ENCODE assay signal across 11 cellular contexts in the genomic region with DNA sequence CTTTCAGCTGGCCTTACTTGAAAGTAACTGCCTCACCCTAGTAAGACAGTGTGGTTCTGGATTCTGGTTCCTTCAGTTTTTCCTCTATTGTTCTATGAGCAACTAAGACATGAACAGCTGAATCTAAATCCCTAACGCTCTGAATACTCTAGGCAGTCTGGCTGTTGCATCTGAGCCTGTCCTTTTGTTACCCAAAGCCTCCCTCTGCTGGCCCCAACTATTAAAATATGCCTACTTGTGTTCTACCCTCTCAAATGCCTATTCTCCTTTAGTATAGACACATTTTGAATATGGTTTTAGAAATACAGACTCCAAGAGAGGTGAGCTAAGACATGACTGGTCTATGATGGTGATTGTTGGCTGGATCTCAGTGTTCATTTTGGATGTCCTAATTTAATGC.
DNase-seq lines count a peak whose midpoint lies in the region; ATAC-seq, FAIRE-seq and TF ChIP-seq lines count a peak whose summit lies in the region.
"Had no signal": no experiment of that assay in that cellular context is flagged by ENCODE, and none has a peak within 500 bp of the region (broad histone marks: within the 10 kb centered on the region; RNA-seq: fewer than 3 reads in every experiment).

No MANE protein-coding gene starts in this region.

- TF ChIP-seq CTCF in AG09309 (IDR thresholded peaks at IDR 0.05; ENCODE audit: control insufficient read depth, insufficient read depth, low read depth, low read length, missing control alignments) (peak; percentile 14), NB4 (IDR thresholded peaks at IDR 0.05; ENCODE audit: low read depth, low read length) (no peak), astrocyte (IDR thresholded peaks at IDR 0.05; ENCODE audit: insufficient read depth, low read depth, low read length) (no peak)

- H3K9me3 ChIP-seq in astrocyte (ENCODE audit: insufficient read depth, low read depth, low read length) = no peaks in the 10 kb centered on the region

- no peaks in the 10 kb centered on the region for H3K27me3 ChIP-seq in astrocyte (ENCODE audit: insufficient read depth, low read length)

- DNase-seq in AG09309 (ENCODE audit: low read depth) (peak; percentile 11), NB4 (ENCODE audit: low read depth) (peak; percentile 15), astrocyte (ENCODE audit: low read depth) (no peak), iris pigment epithelial cell (ENCODE audit: low read depth) (peak; percentile 1)
- no peak for DNase-seq in stimulated activated CD4-positive, alpha-beta T cell treated with anti-CD3 and anti-CD28 coated beads, Interleukin-15, amount 100 ng/mL, for 24 hours
- DNase-seq in activated CD4-positive, alpha-beta T cell treated with anti-CD3 and anti-CD28 coated beads for 48 hours = no peak
- DNase-seq: activated CD4-positive, alpha-beta T cell treated with anti-CD3 and anti-CD28 coated beads, Interleukin-2, amount 50 U/mL, for 48 hours; stimulated activated CD4-positive, alpha-beta T cell treated with anti-CD3 and anti-CD28 coated beads, Interleukin-4, amount 100 ng/mL, for 1 hour had no signal

- H3K36me3 ChIP-seq in astrocyte (ENCODE audit: insufficient read depth, low read length) = no peaks in the 10 kb centered on the region

- H3K4me2 ChIP-seq in astrocyte (ENCODE audit: low read length) = no peak overlapping the region

- H4K20me1 ChIP-seq in astrocyte (ENCODE audit: insufficient read depth, low read length) = no peaks in the 10 kb centered on the region

- no peak for TF ChIP-seq POLR2A in NB4 (IDR thresholded peaks at IDR 0.05; ENCODE audit: extremely low read depth, insufficient read length)

- H3K4me1 Mint-ChIP-seq in astrocyte (ENCODE audit: low read depth, unreplicated experiment) = no peaks in the 10 kb centered on the region
- H3K4me1 Mint-ChIP-seq: mesothelial cell of epicardium had no signal

- H3K4me3 Mint-ChIP-seq in astrocyte (ENCODE audit: unreplicated experiment) = no peak overlapping the region
- H3K4me3 Mint-ChIP-seq: mesothelial cell of epicardium had no signal

- no peaks in the 10 kb centered on the region for H3K4me1 ChIP-seq in astrocyte (ENCODE audit: insufficient read depth, low read length)

- no peaks in the 10 kb centered on the region for H3K27me3 Mint-ChIP-seq in astrocyte (ENCODE audit: low read depth, unreplicated experiment)

- H3K9me3 Mint-ChIP-seq in astrocyte (ENCODE audit: unreplicated experiment) = peaks cover 3% of the 10 kb centered on the region

- H3K27ac Mint-ChIP-seq in astrocyte (ENCODE audit: unreplicated experiment) = no peak overlapping the region
- H3K27ac Mint-ChIP-seq: mesothelial cell of epicardium had no signal

- H3K9ac ChIP-seq in astrocyte (ENCODE audit: low read length) = no peak overlapping the region

- no peak for FAIRE-seq in astrocyte (lab: Jason Lieb, UNC)

- H2AFZ ChIP-seq in astrocyte (ENCODE audit: low read depth, low read length) = peak overlapping the region; percentile 34

- H3K4me3 ChIP-seq in AG09309 (ENCODE audit: control insufficient read depth, low read depth, low read length) = no peak overlapping the region
- H3K4me3 ChIP-seq in NB4 (ENCODE audit: low read depth, low read length) = no peak overlapping the region
- no peak overlapping the region for H3K4me3 ChIP-seq in astrocyte (ENCODE audit: insufficient read depth, low read depth, low read length)

- no peaks in the 10 kb centered on the region for H3K36me3 Mint-ChIP-seq in astrocyte (ENCODE audit: low read depth, unreplicated experiment)
- H3K36me3 Mint-ChIP-seq: mesothelial cell of epicardium had no signal

- H3K27ac ChIP-seq in astrocyte (ENCODE audit: low read depth, low read length) = no peak overlapping the region

- ATAC-seq in GM21381 (IDR thresholded peaks at IDR 0.05; ENCODE audit: unreplicated experiment) = no peak
- no peak for ATAC-seq in HG02678 (IDR thresholded peaks at IDR 0.05; ENCODE audit: unreplicated experiment)

- no peaks in the 10 kb centered on the region for H3K79me2 ChIP-seq in astrocyte (ENCODE audit: insufficient read depth, low read length)

Comparison
In these comparisons a context has a peak if more than half of its experiments do, and no peak if none do; other contexts are left out.
1. DNase-seq: peak in AG09309 (single experiment), NB4 (single experiment) and iris pigment epithelial cell (single experiment); none in astrocyte (single experiment), stimulated activated CD4-positive, alpha-beta T cell treated with anti-CD3 and anti-CD28 coated beads, Interleukin-15, amount 100 ng/mL, for 24 hours (single experiment) and activated CD4-positive, alpha-beta T cell treated with anti-CD3 and anti-CD28 coated beads for 48 hours (single experiment).